9 cellular contexts compared by ENCODE assay signal in the genomic region with DNA sequence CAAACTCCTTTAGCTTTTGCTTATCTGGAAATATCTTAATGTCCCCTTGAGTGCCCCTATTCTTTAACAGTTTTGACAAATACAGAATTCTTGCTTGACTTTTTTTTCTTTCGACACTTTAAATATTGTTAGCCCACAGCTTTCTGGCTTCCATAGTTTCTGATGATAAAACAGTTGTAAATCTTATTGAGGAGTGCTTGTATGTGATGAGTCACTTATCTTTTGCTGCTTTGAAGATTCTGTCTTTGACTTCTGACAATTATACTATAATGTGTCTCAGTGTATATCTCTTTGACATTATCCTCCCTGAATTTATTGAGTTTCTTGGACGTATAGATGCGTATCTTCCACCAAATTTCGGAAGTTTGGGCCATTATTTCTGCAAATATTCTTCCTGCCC.
"Had no signal": no experiment of that assay in that cellular context is flagged by ENCODE, and none has a peak within 500 bp of the region (broad histone marks: within the 10 kb centered on the region; RNA-seq: fewer than 3 reads in every experiment).

No MANE protein-coding gene starts in this region.

- FAIRE-seq: H1, H54, HepG2 had no signal

- H3K4me3 Mint-ChIP-seq: GM23338, H9, IgD-negative memory B cell had no signal

- H3K4me2 ChIP-seq: GM23338 had no signal

- H2AFZ ChIP-seq: GM23338 had no signal

- H3K27me3 Mint-ChIP-seq: IgD-negative memory B cell had no signal

- H3K27ac ChIP-seq: HL-60 had no signal

- H3K27ac Mint-ChIP-seq: GM23338, H9, IgD-negative memory B cell had no signal

- DNase-seq: H9, HCEC 1CT, KG1 had no signal

- ATAC-seq: GM23338, HepG2 had no signal

- H3K4me3 ChIP-seq: GM23338 had no signal
